8 cellular contexts compared by ENCODE assay signal in the genomic region with DNA sequence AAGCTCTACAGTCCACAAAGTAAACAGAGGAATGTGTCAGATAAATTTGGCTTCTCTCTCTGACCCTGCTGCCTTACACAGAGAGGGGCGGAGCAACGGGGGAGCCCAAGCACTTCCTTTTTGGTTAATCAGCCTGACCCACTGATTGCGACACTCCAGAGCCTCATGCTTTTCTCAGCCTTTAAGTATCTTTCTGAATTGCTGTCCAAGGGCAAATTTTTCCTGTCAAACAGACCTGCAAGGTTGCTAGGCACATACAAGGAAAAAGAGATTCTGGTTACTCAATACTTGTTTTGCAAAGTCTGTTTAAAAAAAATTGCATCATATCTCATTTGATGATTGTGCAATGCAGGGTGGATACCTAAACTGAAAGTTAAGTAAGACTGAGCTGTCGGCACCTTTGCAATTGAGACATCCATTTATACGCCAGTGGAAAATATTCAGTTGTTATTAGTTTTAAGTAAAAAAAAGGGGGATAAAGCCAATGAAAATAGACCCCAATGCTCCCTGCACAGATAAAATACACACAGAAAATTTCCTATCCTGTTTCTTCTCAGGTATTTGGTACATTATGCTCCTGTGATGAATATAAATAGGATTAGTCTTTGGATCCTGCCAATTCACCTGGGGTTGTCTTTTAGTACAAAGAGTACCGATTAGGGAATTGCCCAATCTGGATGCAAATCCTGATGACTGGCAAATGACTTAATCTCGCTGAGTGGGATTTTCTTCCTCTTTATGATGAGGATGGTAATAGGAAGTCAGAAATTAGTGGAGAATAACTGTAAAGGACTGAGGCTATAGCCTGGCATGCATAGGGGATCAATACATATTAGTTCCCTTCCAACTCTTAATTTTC.
DNase-seq lines count a peak whose midpoint lies in the region; ATAC-seq and TF ChIP-seq lines count a peak whose summit lies in the region.

No MANE protein-coding gene starts in this region.

- ATAC-seq in HG02610 (IDR thresholded peaks at IDR 0.05; ENCODE audit: unreplicated experiment), result peak; percentile 96
- ATAC-seq in stimulated activated naive B cell treated with anti-CD40 and anti-IgM and Interleukin-4, amounts not matched to agents 10 μg/mL and 1 μg/mL and 100 μg/mL, for 72 hours (replicated peaks), result peak; percentile 81 to 98

- no peaks in the 10 kb centered on the region for H3K27me3 Mint-ChIP-seq in stimulated activated naive B cell treated with anti-CD40 and anti-IgM and Interleukin-4, amounts not matched to agents 10 μg/mL and 1 μg/mL and 100 μg/mL, for 72 hours
- H3K27me3 Mint-ChIP-seq in endothelial cell (ENCODE audit: unreplicated experiment), result peaks cover 2% of the 10 kb centered on the region

- H3K27me3 ChIP-seq in endocrine pancreas (ENCODE audit: control insufficient read depth, insufficient read depth, low read length) (no peaks in the 10 kb centered on the region), muscle layer of duodenum (ENCODE audit: low read depth, low read length) (no peaks in the 10 kb centered on the region)

- H3K27ac Mint-ChIP-seq in stimulated activated naive B cell treated with anti-CD40 and anti-IgM and Interleukin-4, amounts not matched to agents 10 μg/mL and 1 μg/mL and 100 μg/mL, for 72 hours, result no peak overlapping the region
- H3K27ac Mint-ChIP-seq in endothelial cell (ENCODE audit: unreplicated experiment), result no peak overlapping the region

- H3K4me1 Mint-ChIP-seq in stimulated activated naive B cell treated with anti-CD40 and anti-IgM and Interleukin-4, amounts not matched to agents 10 μg/mL and 1 μg/mL and 100 μg/mL, for 72 hours, result peaks cover 11 to 23% of the 10 kb centered on the region in 2 donors
- H3K4me1 Mint-ChIP-seq in endothelial cell (ENCODE audit: unreplicated experiment), result no peaks in the 10 kb centered on the region

- DNase-seq in GM13976 (ENCODE audit: low spot score), result peak; percentile 55
- peak; percentile 91 for DNase-seq in NAMALWA (ENCODE audit: low spot score)
- DNase-seq in activated CD4-positive, alpha-beta T cell treated with anti-CD3 and anti-CD28 coated beads, Interleukin-2, amount 50 U/mL, for 24 hours (ENCODE audit: low read depth in 1 of 2, low spot score in 1 of 2), result peak; percentile 24 to 42
- peak; percentile 22 for DNase-seq in stimulated activated naive B cell treated with anti-CD40 and anti-IgM and Interleukin-4, amounts not matched to agents 10 μg/mL and 1 μg/mL and 100 μg/mL, for 72 hours
- DNase-seq in endothelial cell (ENCODE audit: low spot score), result no peak

- H3K4me3 Mint-ChIP-seq in stimulated activated naive B cell treated with anti-CD40 and anti-IgM and Interleukin-4, amounts not matched to agents 10 μg/mL and 1 μg/mL and 100 μg/mL, for 72 hours, result peak overlapping the region; percentile 62 to 71
- H3K4me3 Mint-ChIP-seq in endothelial cell (ENCODE audit: unreplicated experiment), result no peak overlapping the region

- H3K9me3 ChIP-seq in endocrine pancreas (ENCODE audit: control insufficient read depth, low read length) (no peaks in the 10 kb centered on the region), muscle layer of duodenum (ENCODE audit: control insufficient read depth in 1 of 2, low read length in 2 of 2) (no peaks in the 10 kb centered on the region)

- H3K36me3 Mint-ChIP-seq in stimulated activated naive B cell treated with anti-CD40 and anti-IgM and Interleukin-4, amounts not matched to agents 10 μg/mL and 1 μg/mL and 100 μg/mL, for 72 hours, result peaks cover 0 to 6% of the 10 kb centered on the region in 2 donors
- no peaks in the 10 kb centered on the region for H3K36me3 Mint-ChIP-seq in endothelial cell (ENCODE audit: low read depth, unreplicated experiment)

- H3K4me1 ChIP-seq in endocrine pancreas (ENCODE audit: control insufficient read depth, insufficient read depth, low read length) (no peaks in the 10 kb centered on the region), muscle layer of duodenum (ENCODE audit: control insufficient read depth in 1 of 2, insufficient read depth in 2 of 2, low read length in 2 of 2) (peaks cover 12 to 13% of the 10 kb centered on the region in 2 donors)

- peak overlapping the region; percentile 70 for H3K4me3 ChIP-seq in endocrine pancreas (ENCODE audit: control insufficient read depth, insufficient read depth, low read length)
- peak overlapping the region; percentile 3 to 28 for H3K4me3 ChIP-seq in muscle layer of duodenum (ENCODE audit: low read depth in 1 of 2, low read length in 2 of 2)

- H3K36me3 ChIP-seq in endocrine pancreas (ENCODE audit: control insufficient read depth, insufficient read depth, low read length) (no peaks in the 10 kb centered on the region), muscle layer of duodenum (ENCODE audit: control insufficient read depth in 1 of 2, insufficient read depth in 2 of 2, low read length in 2 of 2) (no peaks in the 10 kb centered on the region)

- no peak overlapping the region for H3K9ac ChIP-seq in endocrine pancreas (ENCODE audit: control insufficient read depth, insufficient read depth, low read length)

- in situ Hi-C loops in GM13976 (cut with MboI; ENCODE audit: low sequenced_read_pairs, unreplicated experiment), result no loop called here

- no peak for TF ChIP-seq CTCF in GM13976 (IDR thresholded peaks at IDR 0.05; ENCODE audit: borderline replicate concordance, control extremely low read depth, extremely low read depth, insufficient read depth, missing control alignments)
- no peak for TF ChIP-seq CTCF in endothelial cell (IDR thresholded peaks at IDR 0.05; ENCODE audit: unreplicated experiment)

- peak overlapping the region; percentile 32 for H3K27ac ChIP-seq in muscle layer of duodenum (ENCODE audit: low read length)

- peaks cover 0 to 6% of the 10 kb centered on the region in 2 donors for H3K9me3 Mint-ChIP-seq in stimulated activated naive B cell treated with anti-CD40 and anti-IgM and Interleukin-4, amounts not matched to agents 10 μg/mL and 1 μg/mL and 100 μg/mL, for 72 hours
- no peaks in the 10 kb centered on the region for H3K9me3 Mint-ChIP-seq in endothelial cell (ENCODE audit: unreplicated experiment)
